Comparison of ENCODE assay signal across 27 cellular contexts in the genomic region with DNA sequence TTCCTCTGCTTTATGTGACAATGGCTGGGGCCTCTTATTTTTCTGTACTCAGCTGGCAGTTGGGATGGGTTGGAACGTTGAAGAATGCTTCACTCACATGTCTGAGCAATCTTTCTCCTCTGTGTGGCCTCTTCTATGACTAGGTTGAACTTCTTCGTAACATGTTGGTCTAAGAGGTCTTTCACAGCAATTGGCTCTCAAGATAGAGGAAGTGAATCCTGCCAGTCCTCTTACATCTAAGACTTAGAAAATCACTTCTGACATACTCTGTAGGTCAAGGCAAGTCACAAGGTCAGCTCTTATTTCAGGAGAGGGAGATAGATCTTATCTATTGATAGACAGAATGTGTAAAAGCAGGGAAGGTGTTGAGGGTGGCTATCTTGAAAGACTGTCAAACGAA.
"Had no signal": no experiment of that assay in that cellular context is flagged by ENCODE, and none has a peak within 500 bp of the region (broad histone marks: within the 10 kb centered on the region; RNA-seq: fewer than 3 reads in every experiment).

No MANE protein-coding gene starts in this region.

- DNase-seq: activated CD4-positive, alpha-beta T cell treated with anti-CD3 and anti-CD28 coated beads for 1 hour; activated CD4-positive, alpha-beta T cell treated with anti-CD3 and anti-CD28 coated beads, Interleukin-2, amount 50 U/mL, for 1 hour; activated CD8-positive, alpha-beta T cell treated with anti-CD3 and anti-CD28 coated beads for 36 hours; activated naive CD8-positive, alpha-beta T cell treated with anti-CD3 and anti-CD28 coated beads, Interleukin-2, amount 50 U/mL, for 24 hours; activated T-cell treated with anti-CD3 and anti-CD28 coated beads, Interleukin-2, amount 50 U/mL, for 48 hours; amygdala; central memory CD4-positive, alpha-beta T cell; endodermal cell; foreskin fibroblast; head of caudate nucleus; hypothalamus; immature natural killer cell; kidney; left colon; mammary epithelial cell; naive B cell; nephron progenitor cell; ovary; retina; stimulated activated CD4-positive, alpha-beta T cell treated with anti-CD3 and anti-CD28 coated beads, Interleukin-12 subunit alpha, Interleukin-12 subunit beta, amount 100 ng/mL, for 4 hours; stimulated activated CD4-positive, alpha-beta T cell treated with anti-CD3 and anti-CD28 coated beads, Interleukin-4, amount 100 ng/mL, for 1 hour; stomach; thyroid gland; upper lobe of left lung had no signal

- ATAC-seq: activated CD8-positive, alpha-beta T cell treated with anti-CD3 and anti-CD28 coated beads for 36 hours; activated naive CD8-positive, alpha-beta T cell treated with anti-CD3 and anti-CD28 coated beads, Interleukin-2, amount 50 U/mL, for 24 hours; esophagus mucosa; left colon; sciatic nerve; stimulated activated effector memory CD8-positive, alpha-beta T cell treated with anti-CD3 and anti-CD28 coated beads, Interleukin-12 subunit alpha, Interleukin-12 subunit beta, amount 100 ng/mL, for 72 hours had no signal
